2 cellular contexts compared by ENCODE assay signal in genomic region chr6:32108727-32109113, GRCh38.
TF ChIP-seq lines count a peak whose summit lies in the region.

No MANE protein-coding gene starts in this region.

TF ChIP-seq in IMR-90, 13 proteins besides CTCF, POLR2A, EP300 and RAD21:
- TF ChIP-seq RCOR1 (IDR thresholded peaks at IDR 0.05; ENCODE audit: insufficient replicate concordance, low read length) (no peak), RFX5 (IDR thresholded peaks at IDR 0.05; ENCODE audit: low read depth, low read length) (no peak), USF2 (IDR thresholded peaks at IDR 0.05; ENCODE audit: low read depth, low read length) (no peak), MAFK (IDR thresholded peaks at IDR 0.05; ENCODE audit: low read depth, low read length) (no peak), BHLHE40 (IDR thresholded peaks at IDR 0.05; ENCODE audit: low read depth, low read length) (no peak), FOS (IDR thresholded peaks at IDR 0.05; ENCODE audit: low read depth, low read length) (no peak), SMC3 (IDR thresholded peaks at IDR 0.05; ENCODE audit: low read depth, low read length) (no peak), ELK1 (IDR thresholded peaks at IDR 0.05; ENCODE audit: borderline replicate concordance, low read depth, low read length) (no peak), MXI1 (IDR thresholded peaks at IDR 0.05; ENCODE audit: borderline replicate concordance, low read depth, low read length) (no peak), NFE2L2 (IDR thresholded peaks at IDR 0.05; ENCODE audit: low read depth, low read length) (no peak), CHD1 (IDR thresholded peaks at IDR 0.05; ENCODE audit: low read depth, low read length) (no peak), MAZ (IDR thresholded peaks at IDR 0.05; ENCODE audit: borderline replicate concordance, low read depth, low read length) (no peak), CEBPB (IDR thresholded peaks at IDR 0.05; ENCODE audit: low read depth, low read length) (no peak)

TF ChIP-seq in HEK293T, 16 proteins besides CTCF, POLR2A, EP300 and RAD21:
- no peak for TF ChIP-seq ZNF384 (IDR thresholded peaks at IDR 0.05)
- TF ChIP-seq SUZ12 (IDR thresholded peaks at IDR 0.05): no peak
- TF ChIP-seq ARNT (IDR thresholded peaks at IDR 0.05): no peak
- TF ChIP-seq CTBP1 (IDR thresholded peaks at IDR 0.05; ENCODE audit: borderline replicate concordance): no peak
- no peak for TF ChIP-seq ELF4 (IDR thresholded peaks at IDR 0.05)
- no peak for TF ChIP-seq SP1 (IDR thresholded peaks at IDR 0.05)
- no peak for TF ChIP-seq HDGF (IDR thresholded peaks at IDR 0.05; ENCODE audit: borderline replicate concordance)
- no peak for TF ChIP-seq FOXM1 (IDR thresholded peaks at IDR 0.05; ENCODE audit: borderline replicate concordance)
- no peak for TF ChIP-seq PKNOX1 (IDR thresholded peaks at IDR 0.05)
- TF ChIP-seq FOXK2 (IDR thresholded peaks at IDR 0.05): no peak
- TF ChIP-seq FOXA1 (IDR thresholded peaks at IDR 0.05): no peak
- no peak for TF ChIP-seq TARDBP (IDR thresholded peaks at IDR 0.05)
- no peak for TF ChIP-seq NFRKB (IDR thresholded peaks at IDR 0.05)
- no peak for TF ChIP-seq LEF1 (IDR thresholded peaks at IDR 0.05; ENCODE audit: borderline replicate concordance)
- no peak for TF ChIP-seq BHLHE40 (IDR thresholded peaks at IDR 0.05; ENCODE audit: borderline replicate concordance)
- TF ChIP-seq L3MBTL2 (conservative IDR thresholded peaks at IDR 0.05): no peak
TF ChIP-seq in HEK293T: peak in this region for 0.
